In genomic region chr15:84643838-84644237, GRCh38 we compare ENCODE assay signal across 20 cellular contexts.
"Had no signal": no experiment of that assay in that cellular context is flagged by ENCODE, and none has a peak within 500 bp of the region (broad histone marks: within the 10 kb centered on the region; RNA-seq: fewer than 3 reads in every experiment).

No MANE protein-coding gene starts in this region.

- H3K9me3 Mint-ChIP-seq: activated CD4-positive, alpha-beta memory T cell treated with anti-CD3 and anti-CD28 coated beads for 36 hours; activated CD4-positive, alpha-beta T cell treated with anti-CD3 and anti-CD28 coated beads, Interleukin-2, amount 10 ng/mL, durations not matched to agents 24 days and 14 days; activated naive CD4-positive, alpha-beta T cell treated with anti-CD3 and anti-CD28 coated beads, Interleukin-2, amount 50 U/mL, for 24 hours; activated T-cell treated with anti-CD3 and anti-CD28 coated beads, Interleukin-2, amount 50 U/mL, for 72 hours; activated T-helper 2 cell treated with anti-CD3 and anti-CD28 coated beads, Interferon-gamma antibody, Interleukin-2, Interleukin-4, amounts not matched to agents 10 μg/mL and 5 μg/mL and 100 μg/mL, durations not matched to agents 14 hours and 24 hours and 36 hours; brain; IgD-negative memory B cell had no signal

- H3K27ac Mint-ChIP-seq: activated CD4-positive, alpha-beta T cell treated with anti-CD3 and anti-CD28 coated beads, Interleukin-2, amount 10 ng/mL, durations not matched to agents 24 days and 14 days; activated naive CD4-positive, alpha-beta T cell treated with anti-CD3 and anti-CD28 coated beads, Interleukin-2, amount 50 U/mL, for 24 hours; activated T-helper 2 cell treated with anti-CD3 and anti-CD28 coated beads, Interferon-gamma antibody, Interleukin-2, Interleukin-4, amounts not matched to agents 10 μg/mL and 5 μg/mL and 100 μg/mL, durations not matched to agents 14 hours and 24 hours and 36 hours; IgD-negative memory B cell had no signal

- H3K9ac ChIP-seq: SK-N-SH had no signal

- H3K4me2 ChIP-seq: SK-N-SH had no signal

- H3K4me3 Mint-ChIP-seq: activated CD4-positive, alpha-beta memory T cell treated with anti-CD3 and anti-CD28 coated beads for 36 hours; activated CD4-positive, alpha-beta T cell treated with anti-CD3 and anti-CD28 coated beads, Interleukin-2, amount 10 ng/mL, durations not matched to agents 24 days and 14 days; activated naive CD4-positive, alpha-beta T cell treated with anti-CD3 and anti-CD28 coated beads, Interleukin-2, amount 50 U/mL, for 24 hours; activated T-cell treated with anti-CD3 and anti-CD28 coated beads, Interleukin-2, amount 50 U/mL, for 72 hours; brain; IgD-negative memory B cell had no signal

- DNase-seq: activated CD4-positive, alpha-beta memory T cell treated with anti-CD3 and anti-CD28 coated beads for 36 hours; activated CD4-positive, alpha-beta T cell treated with anti-CD3 and anti-CD28 coated beads, Interleukin-2, amount 10 ng/mL, durations not matched to agents 24 days and 14 days; activated CD4-positive, CD25-positive, alpha-beta regulatory T cell treated with anti-CD3 and anti-CD28 coated beads, Interleukin-2, amount 50 U/mL, for 72 hours; activated CD8-positive, alpha-beta memory T cell treated with anti-CD3 and anti-CD28 coated beads for 24 hours; activated naive CD4-positive, alpha-beta T cell; activated T-cell treated with anti-CD3 and anti-CD28 coated beads, Interleukin-2, amount 50 U/mL, for 72 hours; amygdala; KG1; NCI-H1092; NCI-H1417; NCI-H1930; NCI-H2171; NCI-H2227 treated with DMSO at 0.1 percent for 48 hours; NCI-H526 treated with DMSO at 0.1 percent for 48 hours; NCI-H82; SK-N-SH had no signal

- H3K9me3 ChIP-seq: SK-N-SH had no signal

- H3K27me3 Mint-ChIP-seq: activated CD4-positive, alpha-beta memory T cell treated with anti-CD3 and anti-CD28 coated beads for 36 hours; activated CD4-positive, alpha-beta T cell treated with anti-CD3 and anti-CD28 coated beads, Interleukin-2, amount 10 ng/mL, durations not matched to agents 24 days and 14 days; activated naive CD4-positive, alpha-beta T cell treated with anti-CD3 and anti-CD28 coated beads, Interleukin-2, amount 50 U/mL, for 24 hours; brain; IgD-negative memory B cell had no signal
